In the genomic region with DNA sequence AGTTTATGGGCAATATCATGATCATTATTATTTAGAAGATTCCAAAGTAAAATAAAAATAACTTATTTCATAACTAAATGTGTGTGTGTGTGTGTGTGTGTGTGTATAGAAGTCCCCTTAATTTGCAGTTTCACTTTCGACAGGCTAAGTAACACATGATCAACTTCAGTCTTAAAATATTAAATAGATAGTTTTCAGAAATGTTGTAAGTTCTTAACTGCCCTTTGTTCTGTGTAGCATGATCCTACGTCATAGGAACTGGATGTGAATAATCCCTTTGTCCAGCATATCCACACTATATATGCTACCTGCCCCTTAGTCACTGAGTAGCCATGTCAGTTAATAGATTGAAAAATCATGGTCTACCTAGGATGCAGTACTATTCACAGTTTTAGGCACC, we compare ENCODE assay signal across 18 cellular contexts.
"Had no signal": no experiment of that assay in that cellular context is flagged by ENCODE, and none has a peak within 500 bp of the region (broad histone marks: within the 10 kb centered on the region; RNA-seq: fewer than 3 reads in every experiment).

No MANE protein-coding gene starts in this region.

- H3K27me3 ChIP-seq: esophagus muscularis mucosa, right lobe of liver, tibial artery, upper lobe of left lung, uterus had no signal

- H3K27ac ChIP-seq: epithelial cell of prostate, esophagus muscularis mucosa, psoas muscle, right lobe of liver, tibial artery, upper lobe of left lung, uterus had no signal

- H3K36me3 ChIP-seq: esophagus muscularis mucosa, right lobe of liver, tibial artery, upper lobe of left lung, uterus had no signal

- H3K4me3 ChIP-seq: esophagus muscularis mucosa, psoas muscle, right lobe of liver, tibial artery, upper lobe of left lung, uterus had no signal

- H3K9me3 ChIP-seq: esophagus muscularis mucosa, psoas muscle, right lobe of liver, upper lobe of left lung, uterus had no signal

- DNase-seq: effector memory CD4-positive, alpha-beta T cell; foreskin fibroblast; immature natural killer cell; kidney; left cardiac atrium; mesendoderm; naive B cell; psoas muscle; retina; right lobe of liver; stimulated activated CD4-positive, alpha-beta T cell treated with anti-CD3 and anti-CD28 coated beads, Interleukin-4, amount 100 ng/mL, for 1 hour; stimulated activated CD8-positive, alpha-beta memory T cell treated with anti-CD3 and anti-CD28 coated beads, Interleukin-4, amount 100 ng/mL, for 48 hours; tibial artery; upper lobe of left lung; uterus had no signal

- ATAC-seq: left cardiac atrium; psoas muscle; right lobe of liver; stimulated activated effector memory CD8-positive, alpha-beta T cell treated with anti-CD3 and anti-CD28 coated beads, Interleukin-12 subunit alpha, Interleukin-12 subunit beta, amount 100 ng/mL, for 72 hours had no signal

- H3K4me1 ChIP-seq: esophagus muscularis mucosa, psoas muscle, right lobe of liver, tibial artery, upper lobe of left lung, uterus had no signal
